ENCODE assay signal across 1 cellular context in genomic region chr6:38136547-38136946, GRCh38.
TF ChIP-seq lines count a peak whose summit lies in the region.

No MANE protein-coding gene starts in this region.

TF ChIP-seq in GM23338, 12 proteins besides CTCF, POLR2A, EP300 and RAD21 (continued from another document):
- TF ChIP-seq ZNF462 (CRISPR knock-in tag; IDR thresholded peaks at IDR 0.05) (no peak), POLR2AphosphoS5 (IDR thresholded peaks at IDR 0.05; ENCODE audit: low read depth) (no peak), ETS1 (IDR thresholded peaks at IDR 0.05) (no peak), ZNF114 (CRISPR knock-in tag; IDR thresholded peaks at IDR 0.05) (no peak), REST (IDR thresholded peaks at IDR 0.05; ENCODE audit: unreplicated experiment) (no peak), EZH2phosphoT487 (IDR thresholded peaks at IDR 0.05; ENCODE audit: unreplicated experiment) (no peak), NANOG (IDR thresholded peaks at IDR 0.05; ENCODE audit: borderline replicate concordance) (no peak), EZH2 (IDR thresholded peaks at IDR 0.05; ENCODE audit: low read depth, unreplicated experiment) (no peak)
